In genomic region chr12:27810756-27811155, GRCh38 we compare ENCODE assay signal across 1 cellular context.
TF ChIP-seq lines count a peak whose summit lies in the region.

No MANE protein-coding gene starts in this region.

TF ChIP-seq in HepG2, 621 proteins besides CTCF, POLR2A, EP300 and RAD21:
- TF ChIP-seq ZNF766 (CRISPR knock-in tag; IDR thresholded peaks at IDR 0.05; ENCODE audit: borderline replicate concordance) (no peak), ZNF678 (CRISPR knock-in tag; IDR thresholded peaks at IDR 0.05) (no peak), CEBPG (CRISPR knock-in tag; IDR thresholded peaks at IDR 0.05) (no peak), MATR3 (CRISPR knock-in tag; IDR thresholded peaks at IDR 0.05) (no peak), SMARCE1 (IDR thresholded peaks at IDR 0.05; ENCODE audit: borderline replicate concordance) (no peak), TBL1XR1 (IDR thresholded peaks at IDR 0.05; ENCODE audit: borderline replicate concordance, low read length, partially characterized antibody) (no peak), ZNF773 (CRISPR knock-in tag; IDR thresholded peaks at IDR 0.05; ENCODE audit: borderline replicate concordance) (no peak), SIX4 (CRISPR knock-in tag; IDR thresholded peaks at IDR 0.05) (no peak), BRD4 (CRISPR knock-in tag; IDR thresholded peaks at IDR 0.05) (no peak), ZNF343 (CRISPR knock-in tag; IDR thresholded peaks at IDR 0.05) (no peak), GLI4 (CRISPR knock-in tag; IDR thresholded peaks at IDR 0.05; ENCODE audit: borderline replicate concordance) (no peak), ZNF367 (CRISPR knock-in tag; IDR thresholded peaks at IDR 0.05; ENCODE audit: borderline replicate concordance) (no peak), NR2C2 (CRISPR knock-in tag; IDR thresholded peaks at IDR 0.05; ENCODE audit: borderline replicate concordance) (no peak), ZNF549 (CRISPR knock-in tag; IDR thresholded peaks at IDR 0.05) (no peak), AGO2 (optimal IDR thresholded peaks at IDR 0.05; ENCODE audit: low read depth, low read length) (no peak), HNRNPUL1 (IDR thresholded peaks at IDR 0.05; ENCODE audit: low read depth, low read length) (no peak), SSRP1 (CRISPR knock-in tag; IDR thresholded peaks at IDR 0.05) (no peak)
- TF ChIP-seq, protein P1, sequence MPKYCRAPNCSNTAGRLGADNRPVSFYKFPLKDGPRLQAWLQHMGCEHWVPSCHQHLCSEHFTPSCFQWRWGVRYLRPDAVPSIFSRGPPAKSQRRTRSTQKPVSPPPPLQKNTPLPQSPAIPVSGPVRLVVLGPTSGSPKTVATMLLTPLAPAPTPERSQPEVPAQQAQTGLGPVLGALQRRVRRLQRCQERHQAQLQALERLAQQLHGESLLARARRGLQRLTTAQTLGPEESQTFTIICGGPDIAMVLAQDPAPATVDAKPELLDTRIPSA (CRISPR knock-in tag; IDR thresholded peaks at IDR 0.05; ENCODE audit: borderline replicate concordance), result no peak
- TF ChIP-seq, protein P2, sequence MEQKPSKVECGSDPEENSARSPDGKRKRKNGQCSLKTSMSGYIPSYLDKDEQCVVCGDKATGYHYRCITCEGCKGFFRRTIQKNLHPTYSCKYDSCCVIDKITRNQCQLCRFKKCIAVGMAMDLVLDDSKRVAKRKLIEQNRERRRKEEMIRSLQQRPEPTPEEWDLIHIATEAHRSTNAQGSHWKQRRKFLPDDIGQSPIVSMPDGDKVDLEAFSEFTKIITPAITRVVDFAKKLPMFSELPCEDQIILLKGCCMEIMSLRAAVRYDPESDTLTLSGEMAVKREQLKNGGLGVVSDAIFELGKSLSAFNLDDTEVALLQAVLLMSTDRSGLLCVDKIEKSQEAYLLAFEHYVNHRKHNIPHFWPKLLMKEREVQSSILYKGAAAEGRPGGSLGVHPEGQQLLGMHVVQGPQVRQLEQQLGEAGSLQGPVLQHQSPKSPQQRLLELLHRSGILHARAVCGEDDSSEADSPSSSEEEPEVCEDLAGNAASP (CRISPR knock-in tag; IDR thresholded peaks at IDR 0.05; ENCODE audit: borderline replicate concordance), result no peak
- TF ChIP-seq, protein P3, sequence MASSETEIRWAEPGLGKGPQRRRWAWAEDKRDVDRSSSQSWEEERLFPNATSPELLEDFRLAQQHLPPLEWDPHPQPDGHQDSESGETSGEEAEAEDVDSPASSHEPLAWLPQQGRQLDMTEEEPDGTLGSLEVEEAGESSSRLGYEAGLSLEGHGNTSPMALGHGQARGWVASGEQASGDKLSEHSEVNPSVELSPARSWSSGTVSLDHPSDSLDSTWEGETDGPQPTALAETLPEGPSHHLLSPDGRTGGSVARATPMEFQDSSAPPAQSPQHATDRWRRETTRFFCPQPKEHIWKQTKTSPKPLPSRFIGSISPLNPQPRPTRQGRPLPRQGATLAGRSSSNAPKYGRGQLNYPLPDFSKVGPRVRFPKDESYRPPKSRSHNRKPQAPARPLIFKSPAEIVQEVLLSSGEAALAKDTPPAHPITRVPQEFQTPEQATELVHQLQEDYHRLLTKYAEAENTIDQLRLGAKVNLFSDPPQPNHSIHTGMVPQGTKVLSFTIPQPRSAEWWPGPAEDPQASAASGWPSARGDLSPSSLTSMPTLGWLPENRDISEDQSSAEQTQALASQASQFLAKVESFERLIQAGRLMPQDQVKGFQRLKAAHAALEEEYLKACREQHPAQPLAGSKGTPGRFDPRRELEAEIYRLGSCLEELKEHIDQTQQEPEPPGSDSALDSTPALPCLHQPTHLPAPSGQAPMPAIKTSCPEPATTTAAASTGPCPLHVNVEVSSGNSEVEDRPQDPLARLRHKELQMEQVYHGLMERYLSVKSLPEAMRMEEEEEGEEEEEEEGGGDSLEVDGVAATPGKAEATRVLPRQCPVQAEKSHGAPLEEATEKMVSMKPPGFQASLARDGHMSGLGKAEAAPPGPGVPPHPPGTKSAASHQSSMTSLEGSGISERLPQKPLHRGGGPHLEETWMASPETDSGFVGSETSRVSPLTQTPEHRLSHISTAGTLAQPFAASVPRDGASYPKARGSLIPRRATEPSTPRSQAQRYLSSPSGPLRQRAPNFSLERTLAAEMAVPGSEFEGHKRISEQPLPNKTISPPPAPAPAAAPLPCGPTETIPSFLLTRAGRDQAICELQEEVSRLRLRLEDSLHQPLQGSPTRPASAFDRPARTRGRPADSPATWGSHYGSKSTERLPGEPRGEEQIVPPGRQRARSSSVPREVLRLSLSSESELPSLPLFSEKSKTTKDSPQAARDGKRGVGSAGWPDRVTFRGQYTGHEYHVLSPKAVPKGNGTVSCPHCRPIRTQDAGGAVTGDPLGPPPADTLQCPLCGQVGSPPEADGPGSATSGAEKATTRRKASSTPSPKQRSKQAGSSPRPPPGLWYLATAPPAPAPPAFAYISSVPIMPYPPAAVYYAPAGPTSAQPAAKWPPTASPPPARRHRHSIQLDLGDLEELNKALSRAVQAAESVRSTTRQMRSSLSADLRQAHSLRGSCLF (CRISPR knock-in tag; IDR thresholded peaks at IDR 0.05; ENCODE audit: borderline replicate concordance), result no peak
